8 cellular contexts compared by ENCODE assay signal in genomic region chr6:99393366-99393697, GRCh38. TPM values are rescaled to one million over a fixed set of nuclear protein-coding genes. Genes with fewer than 3 reads are reported as not detected.
DNase-seq lines count a peak whose midpoint lies in the region; ATAC-seq lines count a peak whose summit lies in the region.

No MANE protein-coding gene starts in this region.

- no peak overlapping the region for H3K27ac ChIP-seq in iPS DF 6.9 (ENCODE audit: low read length)

- no peaks in the 10 kb centered on the region for H3K27me3 Mint-ChIP-seq in activated CD4-positive, alpha-beta T cell treated with anti-CD3 and anti-CD28 coated beads for 36 hours
- no peaks in the 10 kb centered on the region for H3K27me3 Mint-ChIP-seq in activated CD4-positive, alpha-beta memory T cell treated with anti-CD3 and anti-CD28 coated beads, Interleukin-2, amount 10 ng/mL, durations not matched to agents 7 days and 5 days
- no peaks in the 10 kb centered on the region for H3K27me3 Mint-ChIP-seq in stimulated activated naive CD8-positive, alpha-beta T cell treated with anti-CD3 and anti-CD28 coated beads, Interleukin-15, amount 100 ng/mL, for 72 hours

- CTCF ChIA-PET in activated CD4-positive, alpha-beta T cell treated with anti-CD3 and anti-CD28 coated beads for 36 hours (lab: Charles Lee) = interaction anchor here (0.6 to 3.6 kb wide), 8 partner anchors 9 to 63 kb away, joined by 3 to 19 read pairs (median 4); partner anchors contain the start of gene PNISR
- CTCF ChIA-PET in activated CD4-positive, alpha-beta memory T cell treated with anti-CD3 and anti-CD28 coated beads, Interleukin-2, amount 10 ng/mL, durations not matched to agents 7 days and 5 days (lab: Charles Lee) = interaction anchor here (0.9 to 1.7 kb wide), 11 partner anchors 10 to 62 kb away, joined by 3 to 21 read pairs (median 5); partner anchors contain the start of gene PNISR

- no CpG with 5 or more reads among the region's 2 CpGs for WGBS in iPS DF 6.9 (ENCODE audit: insufficient coverage, insufficient read length)

- H3K9me3 Mint-ChIP-seq in activated CD4-positive, alpha-beta T cell treated with anti-CD3 and anti-CD28 coated beads for 36 hours (ENCODE audit: low read depth) = no peaks in the 10 kb centered on the region
- H3K9me3 Mint-ChIP-seq in activated CD4-positive, alpha-beta memory T cell treated with anti-CD3 and anti-CD28 coated beads, Interleukin-2, amount 10 ng/mL, durations not matched to agents 7 days and 5 days = no peaks in the 10 kb centered on the region
- H3K9me3 Mint-ChIP-seq in stimulated activated naive CD8-positive, alpha-beta T cell treated with anti-CD3 and anti-CD28 coated beads, Interleukin-15, amount 100 ng/mL, for 72 hours = no peaks in the 10 kb centered on the region

- H3K9me3 ChIP-seq in iPS DF 6.9 (ENCODE audit: control insufficient read depth, insufficient read depth, low read length) = no peaks in the 10 kb centered on the region

- H3K27ac Mint-ChIP-seq in activated CD4-positive, alpha-beta T cell treated with anti-CD3 and anti-CD28 coated beads for 36 hours = peak overlapping the region; percentile 84
- H3K27ac Mint-ChIP-seq in activated CD4-positive, alpha-beta memory T cell treated with anti-CD3 and anti-CD28 coated beads, Interleukin-2, amount 10 ng/mL, durations not matched to agents 7 days and 5 days = peak overlapping the region; percentile 69
- H3K27ac Mint-ChIP-seq in stimulated activated naive CD8-positive, alpha-beta T cell treated with anti-CD3 and anti-CD28 coated beads, Interleukin-15, amount 100 ng/mL, for 72 hours = peak overlapping the region; percentile 96 to 97

- no peak for DNase-seq in activated CD4-positive, alpha-beta T cell treated with anti-CD3 and anti-CD28 coated beads for 36 hours
- DNase-seq in activated CD4-positive, alpha-beta T cell treated with anti-CD3 and anti-CD28 coated beads for 1 hour = no peak
- DNase-seq in activated CD4-positive, alpha-beta memory T cell treated with anti-CD3 and anti-CD28 coated beads, Interleukin-2, amount 10 ng/mL, durations not matched to agents 7 days and 5 days = no peak
- DNase-seq in iPS DF 6.9 (ENCODE audit: low read depth, low spot score) (no peak), NCI-H446 (lab: John Stamatoyannopoulos, UW) (no peak), SIG-M5 treated with dmso at 0.1 percent for 504 hours (lab: John Stamatoyannopoulos, UW; ENCODE audit: unreplicated experiment) (no peak)
- no peak for DNase-seq in stimulated activated naive CD8-positive, alpha-beta T cell treated with anti-CD3 and anti-CD28 coated beads, Interleukin-15, amount 100 ng/mL, for 72 hours

- no peaks in the 10 kb centered on the region for H3K36me3 ChIP-seq in iPS DF 6.9 (ENCODE audit: control insufficient read depth, insufficient read depth, low read length)

- ATAC-seq in activated CD4-positive, alpha-beta T cell treated with anti-CD3 and anti-CD28 coated beads for 36 hours = no peak
- ATAC-seq in HG03045 (IDR thresholded peaks at IDR 0.05; ENCODE audit: unreplicated experiment) = peak; percentile 23
- peak; percentile 39 for ATAC-seq in stimulated activated naive CD8-positive, alpha-beta T cell treated with anti-CD3 and anti-CD28 coated beads, Interleukin-15, amount 100 ng/mL, for 72 hours

- H3K27me3 ChIP-seq in iPS DF 6.9 (ENCODE audit: control insufficient read depth, insufficient read depth, low read length) = no peaks in the 10 kb centered on the region

- POLR2A ChIA-PET in activated CD4-positive, alpha-beta T cell treated with anti-CD3 and anti-CD28 coated beads for 36 hours (lab: Charles Lee) = interaction anchor here (1.0 to 1.3 kb wide), 3 partner anchors 31 to 175 kb away, joined by 4 read pairs; partner anchors contain the start of genes CCNC and PNISR
- POLR2A ChIA-PET in activated CD4-positive, alpha-beta memory T cell treated with anti-CD3 and anti-CD28 coated beads, Interleukin-2, amount 10 ng/mL, durations not matched to agents 7 days and 5 days (lab: Charles Lee) = interaction anchor here (0.5 to 4.1 kb wide), 10 partner anchors 9 to 175 kb away, joined by 3 to 46 read pairs (median 4); partner anchors contain the start of genes CCNC and PNISR

- H3K4me3 Mint-ChIP-seq in activated CD4-positive, alpha-beta T cell treated with anti-CD3 and anti-CD28 coated beads for 36 hours = peak overlapping the region; percentile 94
- peak overlapping the region; percentile 91 for H3K4me3 Mint-ChIP-seq in activated CD4-positive, alpha-beta memory T cell treated with anti-CD3 and anti-CD28 coated beads, Interleukin-2, amount 10 ng/mL, durations not matched to agents 7 days and 5 days
- H3K4me3 Mint-ChIP-seq in stimulated activated naive CD8-positive, alpha-beta T cell treated with anti-CD3 and anti-CD28 coated beads, Interleukin-15, amount 100 ng/mL, for 72 hours = peak overlapping the region; percentile 94

- intact Hi-C loops in activated CD4-positive, alpha-beta T cell treated with anti-CD3 and anti-CD28 coated beads for 36 hours (cut with DNase I, micrococcal nuclease) = loop anchor here (1.0 to 10.0 kb wide), 3 partner anchors 61 to 449 kb away; partner anchors contain the start of gene FBXL4 (in 1 of the 2)

- peak overlapping the region; percentile 83; the same call in 1 of the 2 replicates for H3K4me3 ChIP-seq in iPS DF 6.9 (ENCODE audit: low read length)

- H3K4me1 Mint-ChIP-seq in activated CD4-positive, alpha-beta T cell treated with anti-CD3 and anti-CD28 coated beads for 36 hours = peaks cover 16% of the 10 kb centered on the region
- H3K4me1 Mint-ChIP-seq in activated CD4-positive, alpha-beta memory T cell treated with anti-CD3 and anti-CD28 coated beads, Interleukin-2, amount 10 ng/mL, durations not matched to agents 7 days and 5 days = peaks cover 16% of the 10 kb centered on the region
- H3K4me1 Mint-ChIP-seq in stimulated activated naive CD8-positive, alpha-beta T cell treated with anti-CD3 and anti-CD28 coated beads, Interleukin-15, amount 100 ng/mL, for 72 hours = peaks cover 15% of the 10 kb centered on the region

- H3K36me3 Mint-ChIP-seq in activated CD4-positive, alpha-beta T cell treated with anti-CD3 and anti-CD28 coated beads for 36 hours (ENCODE audit: low read depth) = no peaks in the 10 kb centered on the region
- peaks cover 7% of the 10 kb centered on the region for H3K36me3 Mint-ChIP-seq in activated CD4-positive, alpha-beta memory T cell treated with anti-CD3 and anti-CD28 coated beads, Interleukin-2, amount 10 ng/mL, durations not matched to agents 7 days and 5 days (ENCODE audit: low read depth)

- no peaks in the 10 kb centered on the region for H3K4me1 ChIP-seq in iPS DF 6.9 (ENCODE audit: control insufficient read depth, insufficient read depth, low read length)

RNA-seq across cellular contexts. Expression of gene COQ3, which starts 0.7 kb away (rescaled TPM):
- total RNA-seq in activated CD4-positive, alpha-beta T cell treated with anti-CD3 and anti-CD28 coated beads for 36 hours = 10 to 100 TPM; 13.5 to 23.4 TPM
- 1 to 10 TPM; 6.6 to 7.5 TPM for total RNA-seq in activated CD4-positive, alpha-beta memory T cell treated with anti-CD3 and anti-CD28 coated beads, Interleukin-2, amount 10 ng/mL, durations not matched to agents 7 days and 5 days

RNA-seq across cellular contexts. Expression of gene PNISR, which starts 31.8 kb away (rescaled TPM):
- total RNA-seq in activated CD4-positive, alpha-beta T cell treated with anti-CD3 and anti-CD28 coated beads for 36 hours = 100 to 1,000 TPM; 127 to 148 TPM
- 100 to 1,000 TPM; 135 to 142 TPM for total RNA-seq in activated CD4-positive, alpha-beta memory T cell treated with anti-CD3 and anti-CD28 coated beads, Interleukin-2, amount 10 ng/mL, durations not matched to agents 7 days and 5 days

RNA-seq across cellular contexts. Expression of gene FAXC, which starts 43.9 kb away (rescaled TPM):
- total RNA-seq in activated CD4-positive, alpha-beta T cell treated with anti-CD3 and anti-CD28 coated beads for 36 hours = under 1 TPM in 1 of 2 experiments, not detected in 1; 0.16 TPM
- under 1 TPM; 0.23 to 0.38 TPM for total RNA-seq in activated CD4-positive, alpha-beta memory T cell treated with anti-CD3 and anti-CD28 coated beads, Interleukin-2, amount 10 ng/mL, durations not matched to agents 7 days and 5 days
